Comparison of ENCODE assay signal across 8 cellular contexts in genomic region chr16:9090960-9091866, GRCh38. TPM values are rescaled to one million over a fixed set of nuclear protein-coding genes. Genes with fewer than 3 reads are reported as not detected.
DNase-seq lines count a peak whose midpoint lies in the region; ATAC-seq and TF ChIP-seq lines count a peak whose summit lies in the region.

A gene with protein sequence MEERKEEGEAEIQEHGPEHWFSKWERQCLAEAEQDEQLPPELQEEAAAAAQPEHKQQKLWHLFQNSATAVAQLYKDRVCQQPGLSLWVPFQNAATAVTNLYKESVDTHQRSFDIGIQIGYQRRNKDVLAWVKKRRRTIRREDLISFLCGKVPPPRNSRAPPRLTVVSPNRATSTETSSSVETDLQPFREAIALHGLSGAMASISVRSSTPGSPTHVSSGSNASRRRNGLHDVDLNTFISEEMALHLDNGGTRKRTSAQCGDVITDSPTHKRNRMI (plus strand): TSS chr16:9091644. CDS start chr16:9092045, 401 bp downstream.

- peak within 1 kb of the TSS; percentile 92 for H3K27ac Mint-ChIP-seq in WTC11

- peaks cover 33% of the 10 kb centered on the region for H3K36me3 Mint-ChIP-seq in WTC11

- POLR2A ChIA-PET in AG04449 (lab: Yijun Ruan, JAX), result interaction anchor here (0.6 to 3.0 kb wide), 18 partner anchors 10 to 153 kb away, joined by 3 to 32 read pairs (median 5); partner anchors contain the start of gene USP7
- POLR2A ChIA-PET in WTC11 (lab: Charles Lee), result interaction anchor here (0.5 to 1.8 kb wide), 12 partner anchors 10 to 227 kb away, joined by 3 to 9 read pairs (median 5); partner anchors contain the start of gene CARHSP1

- TF ChIP-seq CTCF in AG04449 (IDR thresholded peaks at IDR 0.05; ENCODE audit: insufficient read depth, low read length, missing control alignments) (no peak), WTC11 (IDR thresholded peaks at IDR 0.05) (no peak), cardiac fibroblast (IDR thresholded peaks at IDR 0.05; ENCODE audit: low read depth, low read length) (no peak)

- no peaks in the 10 kb centered on the region for H3K27me3 Mint-ChIP-seq in WTC11 (ENCODE audit: low read depth)

- no peaks in the 10 kb centered on the region for H3K9me3 Mint-ChIP-seq in WTC11

- H3K4me3 Mint-ChIP-seq in WTC11, result peak within 1 kb of the TSS; percentile 100

- peaks cover 35% of the 10 kb centered on the region for H3K4me1 Mint-ChIP-seq in WTC11

- CTCF ChIA-PET in AG04449 (lab: Yijun Ruan, JAX), result interaction anchor here (1.5 to 2.4 kb wide), 2 partner anchors 13 to 82 kb away, joined by 5 to 6 read pairs; no protein-coding TSS in a partner anchor
- CTCF ChIA-PET in WTC11 (lab: Charles Lee), result interaction anchor here (0.6 to 1.8 kb wide), 15 partner anchors 12 to 550 kb away, joined by 3 to 21 read pairs (median 4); partner anchors contain the start of gene CARHSP1

- H3K4me3 ChIP-seq in AG04449 (ENCODE audit: low read depth, low read length) (peak within 1 kb of the TSS; percentile 93), cardiac fibroblast (replicated peaks in 1 of 2; ENCODE audit: low read depth in 2 of 2, low read length in 2 of 2) (peak within 1 kb of the TSS; percentile 78 to 82)

- DNase-seq in AG04449 (ENCODE audit: low read depth, low spot score) (peak; percentile 99), NCI-H2227 treated with DMSO at 0.1 percent for 48 hours (lab: John Stamatoyannopoulos, UW) (peak; percentile 100), WTC11 (ENCODE audit: low spot score) (peak; percentile 99), cardiac fibroblast (ENCODE audit: low read depth in 2 of 2) (peak; percentile 100), iPS-NIHi7 (ENCODE audit: extremely low spot score) (peak; percentile 97), smooth muscle cell of the brain vasculature (ENCODE audit: low read depth, low spot score) (peak; percentile 100)

- ATAC-seq in GM18907 (IDR thresholded peaks at IDR 0.05; ENCODE audit: unreplicated experiment), result peak; percentile 89
- ATAC-seq in HG03159 (IDR thresholded peaks at IDR 0.05; ENCODE audit: unreplicated experiment), result peak; percentile 92
- ATAC-seq in WTC11, result peak; percentile 94

TF ChIP-seq in WTC11, 78 proteins besides CTCF, POLR2A, EP300 and RAD21 (continues in another document):
- TF ChIP-seq, protein P1, sequence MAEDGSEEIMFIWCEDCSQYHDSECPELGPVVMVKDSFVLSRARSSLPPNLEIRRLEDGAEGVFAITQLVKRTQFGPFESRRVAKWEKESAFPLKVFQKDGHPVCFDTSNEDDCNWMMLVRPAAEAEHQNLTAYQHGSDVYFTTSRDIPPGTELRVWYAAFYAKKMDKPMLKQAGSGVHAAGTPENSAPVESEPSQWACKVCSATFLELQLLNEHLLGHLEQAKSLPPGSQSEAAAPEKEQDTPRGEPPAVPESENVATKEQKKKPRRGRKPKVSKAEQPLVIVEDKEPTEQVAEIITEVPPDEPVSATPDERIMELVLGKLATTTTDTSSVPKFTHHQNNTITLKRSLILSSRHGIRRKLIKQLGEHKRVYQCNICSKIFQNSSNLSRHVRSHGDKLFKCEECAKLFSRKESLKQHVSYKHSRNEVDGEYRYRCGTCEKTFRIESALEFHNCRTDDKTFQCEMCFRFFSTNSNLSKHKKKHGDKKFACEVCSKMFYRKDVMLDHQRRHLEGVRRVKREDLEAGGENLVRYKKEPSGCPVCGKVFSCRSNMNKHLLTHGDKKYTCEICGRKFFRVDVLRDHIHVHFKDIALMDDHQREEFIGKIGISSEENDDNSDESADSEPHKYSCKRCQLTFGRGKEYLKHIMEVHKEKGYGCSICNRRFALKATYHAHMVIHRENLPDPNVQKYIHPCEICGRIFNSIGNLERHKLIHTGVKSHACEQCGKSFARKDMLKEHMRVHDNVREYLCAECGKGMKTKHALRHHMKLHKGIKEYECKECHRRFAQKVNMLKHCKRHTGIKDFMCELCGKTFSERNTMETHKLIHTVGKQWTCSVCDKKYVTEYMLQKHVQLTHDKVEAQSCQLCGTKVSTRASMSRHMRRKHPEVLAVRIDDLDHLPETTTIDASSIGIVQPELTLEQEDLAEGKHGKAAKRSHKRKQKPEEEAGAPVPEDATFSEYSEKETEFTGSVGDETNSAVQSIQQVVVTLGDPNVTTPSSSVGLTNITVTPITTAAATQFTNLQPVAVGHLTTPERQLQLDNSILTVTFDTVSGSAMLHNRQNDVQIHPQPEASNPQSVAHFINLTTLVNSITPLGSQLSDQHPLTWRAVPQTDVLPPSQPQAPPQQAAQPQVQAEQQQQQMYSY (CRISPR knock-in tag; IDR thresholded peaks at IDR 0.05), result no peak
- peak; percentile 44; the same call in 1 of the 2 replicates for TF ChIP-seq ZNF281 (CRISPR knock-in tag; IDR thresholded peaks at IDR 0.05)
- TF ChIP-seq FOXP1 (CRISPR knock-in tag; IDR thresholded peaks at IDR 0.05; ENCODE audit: borderline replicate concordance), result peak; percentile 54; the same call in 1 of the 2 replicates
- TF ChIP-seq, protein P2, sequence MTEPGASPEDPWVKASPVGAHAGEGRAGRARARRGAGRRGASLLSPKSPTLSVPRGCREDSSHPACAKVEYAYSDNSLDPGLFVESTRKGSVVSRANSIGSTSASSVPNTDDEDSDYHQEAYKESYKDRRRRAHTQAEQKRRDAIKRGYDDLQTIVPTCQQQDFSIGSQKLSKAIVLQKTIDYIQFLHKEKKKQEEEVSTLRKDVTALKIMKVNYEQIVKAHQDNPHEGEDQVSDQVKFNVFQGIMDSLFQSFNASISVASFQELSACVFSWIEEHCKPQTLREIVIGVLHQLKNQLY (CRISPR knock-in tag; IDR thresholded peaks at IDR 0.05), result no peak; the same call in 1 of the 2 replicates
- peak; percentile 86 for TF ChIP-seq SP1 (CRISPR knock-in tag; conservative IDR thresholded peaks at IDR 0.05)
- TF ChIP-seq PRRX2 (CRISPR knock-in tag; IDR thresholded peaks at IDR 0.05), result 0 out of 2 replicates have a peak, but pooled peaks have one; percentile 69
- 0 out of 2 replicates have a peak, but pooled peaks have one; percentile 43 for TF ChIP-seq ZMAT4 (CRISPR knock-in tag; IDR thresholded peaks at IDR 0.05)
- peak; percentile 99 for TF ChIP-seq ZNF121 (CRISPR knock-in tag; IDR thresholded peaks at IDR 0.05)
- peak; percentile 37; the same call in 1 of the 2 replicates for TF ChIP-seq MYBL2 (CRISPR knock-in tag; IDR thresholded peaks at IDR 0.05)
- TF ChIP-seq CBFB (CRISPR knock-in tag; IDR thresholded peaks at IDR 0.05; ENCODE audit: low read depth), result peak; percentile 77; the same call in 1 of the 2 replicates
- TF ChIP-seq EMX1 (CRISPR knock-in tag; IDR thresholded peaks at IDR 0.05), result 0 out of 2 replicates have a peak, but pooled peaks have one; percentile 36
- TF ChIP-seq STAT6 (CRISPR knock-in tag; conservative IDR thresholded peaks at IDR 0.05; ENCODE audit: low read depth), result peak; percentile 76; the same call in 1 of the 2 replicates
- TF ChIP-seq, protein P3, sequence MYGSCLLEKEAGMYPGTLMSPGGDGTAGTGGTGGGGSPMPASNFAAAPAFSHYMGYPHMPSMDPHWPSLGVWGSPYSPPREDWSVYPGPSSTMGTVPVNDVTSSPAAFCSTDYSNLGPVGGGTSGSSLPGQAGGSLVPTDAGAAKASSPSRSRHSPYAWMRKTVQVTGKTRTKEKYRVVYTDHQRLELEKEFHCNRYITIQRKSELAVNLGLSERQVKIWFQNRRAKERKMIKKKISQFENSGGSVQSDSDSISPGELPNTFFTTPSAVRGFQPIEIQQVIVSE (CRISPR knock-in tag; IDR thresholded peaks at IDR 0.05; ENCODE audit: borderline replicate concordance), result no peak
- peak; percentile 29; the same call in 1 of the 2 replicates for TF ChIP-seq SMAD3 (CRISPR knock-in tag; IDR thresholded peaks at IDR 0.05; ENCODE audit: borderline replicate concordance)

RNA-seq across cellular contexts. Expression of the gene that starts here (rescaled TPM):
- total RNA-seq in WTC11 (2021), result 54.3 to 59.1 TPM (median 56.4 TPM) in 3 replicates

Comparison
In these comparisons a context has a peak if more than half of its experiments do, and no peak if none do; other contexts are left out.
1. Peak in every context shown above with its lines: DNase-seq, ATAC-seq and H3K4me3 ChIP-seq.